13 cellular contexts compared by ENCODE assay signal in the genomic region with DNA sequence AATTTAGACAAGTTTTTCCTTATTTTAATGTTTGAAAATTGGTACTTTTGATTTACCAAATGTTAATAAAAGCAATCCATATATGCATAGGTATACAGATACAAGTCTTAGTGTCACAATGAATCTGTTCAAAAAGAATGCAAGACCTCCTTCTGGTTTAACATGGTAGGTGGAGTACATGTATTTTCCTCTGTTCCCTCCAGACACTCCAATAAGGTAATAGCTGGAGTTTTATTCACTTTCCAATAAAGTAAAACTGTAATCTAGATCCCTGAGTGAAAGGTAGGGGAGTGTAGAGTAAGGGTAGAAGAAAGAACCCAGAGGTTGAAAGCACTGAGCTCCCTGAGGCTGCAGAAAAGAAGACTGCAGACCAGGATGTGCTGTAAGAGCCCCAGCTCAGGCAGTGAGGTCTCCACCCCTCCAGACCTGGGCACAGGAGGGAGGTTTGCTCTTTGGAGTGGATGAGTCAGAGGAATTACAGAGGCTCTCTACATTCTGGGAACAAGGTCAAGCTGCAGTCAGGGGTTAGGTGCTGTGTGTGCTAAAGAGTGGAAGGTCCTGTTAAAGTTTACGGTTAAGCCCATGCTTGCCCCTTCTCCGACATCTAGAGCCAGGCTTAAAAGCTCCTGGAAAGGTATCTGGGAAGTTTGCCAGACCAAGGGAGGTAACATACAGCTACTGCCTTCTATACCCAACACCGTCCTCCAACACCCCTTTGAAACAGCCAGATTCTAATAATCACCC. TPM values are rescaled to one million over a fixed set of nuclear protein-coding genes. Genes with fewer than 3 reads are reported as not detected.
A peak's percentile ranks its signal among the peaks of the same experiment; 100 is the strongest.
DNase-seq lines count a peak whose midpoint lies in the region; FAIRE-seq and TF ChIP-seq lines count a peak whose summit lies in the region.
"Had no signal": no experiment of that assay in that cellular context is flagged by ENCODE, and none has a peak within 500 bp of the region (broad histone marks: within the 10 kb centered on the region; RNA-seq: fewer than 3 reads in every experiment).

No MANE protein-coding gene starts in this region.

- TF ChIP-seq POLR2A in erythroblast (IDR thresholded peaks at IDR 0.05; ENCODE audit: low read length): no peak

- H3K79me2 ChIP-seq in mammary epithelial cell (ENCODE audit: insufficient read depth, low read length) (no peaks in the 10 kb centered on the region), Karpas-422 (ENCODE audit: low read length) (no peaks in the 10 kb centered on the region)

- H2AK5ac ChIP-seq in mesenchymal stem cell (ENCODE audit: low read length, severe bottlenecking): peak overlapping the region; percentile 19

- no peak overlapping the region for H3K4me3 ChIP-seq in mammary epithelial cell (replicated peaks in 1 of 3; ENCODE audit: insufficient read depth in 1 of 3, low read depth in 2 of 3, low read length in 3 of 3)
- H3K4me3 ChIP-seq in mesenchymal stem cell (ENCODE audit: insufficient read depth in 1 of 2, low read depth in 1 of 2, low read length in 2 of 2): no peak overlapping the region
- no peak overlapping the region for H3K4me3 ChIP-seq in Karpas-422 (ENCODE audit: low read length)
- H3K4me3 ChIP-seq: esophagus muscularis mucosa had no signal

- TF ChIP-seq CTCF in mammary epithelial cell (conservative IDR thresholded peaks at IDR 0.05 in 1 of 2, IDR thresholded peaks at IDR 0.05 in 1 of 2; ENCODE audit: extremely low read depth in 1 of 2, insufficient read depth in 1 of 2, low read depth in 1 of 2, low read length in 2 of 2): no peak

- no peak overlapping the region for H3K23ac ChIP-seq in mesenchymal stem cell (ENCODE audit: low read length in 2 of 2)

- no peak overlapping the region for H3K14ac ChIP-seq in mesenchymal stem cell (ENCODE audit: low read length in 2 of 2)

- H3K27ac ChIP-seq in mammary epithelial cell (ENCODE audit: insufficient read depth, low read depth, low read length): no peak overlapping the region
- H3K27ac ChIP-seq in mesenchymal stem cell (ENCODE audit: low read length, poor library complexity, severe bottlenecking): peak overlapping the region; percentile 96
- H3K27ac ChIP-seq in Karpas-422 (ENCODE audit: low read length): no peak overlapping the region
- H3K27ac ChIP-seq: esophagus muscularis mucosa, KMS-11 had no signal

- intact Hi-C loops in mammary epithelial cell (cut with micrococcal nuclease): no loop called here

- dilution Hi-C loops in mammary epithelial cell (cut with HindIII; ENCODE audit: low sequenced_read_pairs): loop anchor here (25.0 kb wide), 1 partner anchor 96 kb away; no protein-coding TSS in a partner anchor

- peak overlapping the region; percentile 36 for H4K8ac ChIP-seq in mesenchymal stem cell (ENCODE audit: low read length)

- H3K4ac ChIP-seq in mesenchymal stem cell (ENCODE audit: low read depth in 1 of 2, low read length in 2 of 2): peak overlapping the region in 1 of 2 experiments; percentile 49

- H3K4me2 ChIP-seq in mammary epithelial cell (ENCODE audit: insufficient read depth, low read depth, low read length) (peak overlapping the region; percentile 34), mesenchymal stem cell (ENCODE audit: low read length, poor library complexity, severe bottlenecking) (peak overlapping the region; percentile 64), Karpas-422 (ENCODE audit: low read depth, low read length, poor library complexity, severe bottlenecking) (no peak overlapping the region)
- H3K4me2 ChIP-seq: KMS-11 had no signal

- 86% methylated on average over 2 of the region's 3 CpGs for WGBS in mammary epithelial cell (ENCODE audit: low coverage, missing lambda C conversion rate)
- 38% methylated on average over 3 of the region's 3 CpGs for WGBS in mesenchymal stem cell

- CTCF ChIA-PET in mammary epithelial cell (lab: Charles Lee; ENCODE audit: low non-redundant PET): no interaction called here

- no peaks in the 10 kb centered on the region for H3K9me2 ChIP-seq in Karpas-422 (replicated peaks; ENCODE audit: insufficient read depth, low read length)

- DNase-seq in DMS53 treated with DMSO at 0.1 percent for 48 hours (lab: John Stamatoyannopoulos, UW; ENCODE audit: unreplicated experiment): peak; percentile 89
- DNase-seq in LHCN-M2 (ENCODE audit: low read depth): peak; percentile 40
- DNase-seq in mammary epithelial cell: peak; percentile 63
- peak; percentile 56 for DNase-seq in mesenchymal stem cell
- DNase-seq in Karpas-422: no peak
- DNase-seq in HTR-8/SVneo (ENCODE audit: insufficient read length, low spot score): no peak
- DNase-seq in COLO829 (ENCODE audit: low spot score): no peak
- DNase-seq in erythroblast (lab: John Stamatoyannopoulos, UW): no peak
- DNase-seq: activated T-cell treated with anti-CD3 and anti-CD28 coated beads for 4 hours, naive B cell, SHP77 treated with DMSO at 0.1 percent for 48 hours had no signal

- H2BK5ac ChIP-seq in mesenchymal stem cell (ENCODE audit: low read depth, low read length, poor library complexity, severe bottlenecking): peak overlapping the region; percentile 88

- no peak overlapping the region for H2BK120ac ChIP-seq in mesenchymal stem cell (ENCODE audit: low read depth, low read length)

- H4K20me1 ChIP-seq in mammary epithelial cell (ENCODE audit: insufficient read depth, low read length): no peaks in the 10 kb centered on the region
- H4K20me1 ChIP-seq in Karpas-422 (ENCODE audit: insufficient read depth, low read depth, low read length): no peaks in the 10 kb centered on the region

- H3K18ac ChIP-seq in mesenchymal stem cell (ENCODE audit: low read depth in 1 of 2, low read length in 2 of 2): peak overlapping the region in 1 of 2 experiments; percentile 62

- H3K9me3 ChIP-seq in mammary epithelial cell (replicated peaks; ENCODE audit: insufficient read depth, low read length) (no peaks in the 10 kb centered on the region), mesenchymal stem cell (ENCODE audit: control insufficient read depth, low read length) (peaks cover 10% of the 10 kb centered on the region), Karpas-422 (ENCODE audit: low read length) (no peaks in the 10 kb centered on the region)
- H3K9me3 ChIP-seq: esophagus muscularis mucosa had no signal

- H2AFZ ChIP-seq in mammary epithelial cell (ENCODE audit: low read depth, low read length) (peak overlapping the region; percentile 53), mesenchymal stem cell (ENCODE audit: low read depth, low read length) (no peak overlapping the region), Karpas-422 (ENCODE audit: low read length) (no peak overlapping the region)

- H3K4me1 ChIP-seq in mammary epithelial cell (ENCODE audit: insufficient read depth, low read length): peaks cover 22% of the 10 kb centered on the region
- peaks cover 4% of the 10 kb centered on the region for H3K4me1 ChIP-seq in mesenchymal stem cell (ENCODE audit: control insufficient read depth, insufficient read depth, low read depth, low read length)
- H3K4me1 ChIP-seq in Karpas-422 (ENCODE audit: low read length): peaks cover 10% of the 10 kb centered on the region
- H3K4me1 ChIP-seq: esophagus muscularis mucosa had no signal

- peak overlapping the region; percentile 41 for H4K91ac ChIP-seq in mesenchymal stem cell (ENCODE audit: low read length)

- no TSS peak for BruUV-seq in mammary epithelial cell (replicated peaks; lab: Mats Ljungman, UMichigan)

- no peaks in the 10 kb centered on the region for H3K79me1 ChIP-seq in mesenchymal stem cell (replicated peaks; ENCODE audit: low read length, poor library complexity, severe bottlenecking)

- FAIRE-seq in HTR-8/SVneo (lab: Jason Lieb, UNC): no peak

- in situ Hi-C loops in mammary epithelial cell (cut with MboI; ENCODE audit: low sequenced_read_pairs in 2 of 2): no loop called here

- H3K36me3 ChIP-seq in mammary epithelial cell (ENCODE audit: insufficient read depth, low read length) (no peaks in the 10 kb centered on the region), mesenchymal stem cell (ENCODE audit: control insufficient read depth in 1 of 2, insufficient read depth in 2 of 2, low read depth in 1 of 2, low read length in 2 of 2) (peaks cover 0 to 2% of the 10 kb centered on the region in 2 experiments), Karpas-422 (ENCODE audit: insufficient read depth, low read length) (no peaks in the 10 kb centered on the region)
- H3K36me3 ChIP-seq: esophagus muscularis mucosa had no signal

- H2BK15ac ChIP-seq in mesenchymal stem cell (ENCODE audit: low read depth, poor library complexity, severe bottlenecking): no peak overlapping the region

- peak overlapping the region; percentile 33 to 52 for H2BK12ac ChIP-seq in mesenchymal stem cell (ENCODE audit: low read length in 2 of 2)

- H3K27me3 ChIP-seq in mammary epithelial cell (ENCODE audit: insufficient read depth, low read length) (no peaks in the 10 kb centered on the region), mesenchymal stem cell (ENCODE audit: control insufficient read depth in 1 of 2, insufficient read depth in 1 of 2, low read length in 2 of 2) (no peaks in the 10 kb centered on the region), Karpas-422 (ENCODE audit: low read length) (no peaks in the 10 kb centered on the region)

- H3K9ac ChIP-seq in mammary epithelial cell (ENCODE audit: insufficient read depth, low read length) (no peak overlapping the region), mesenchymal stem cell (ENCODE audit: low read length) (peak overlapping the region; percentile 1), Karpas-422 (ENCODE audit: low read length) (no peak overlapping the region)
- H3K9ac ChIP-seq: KMS-11 had no signal

RNA-seq across cellular contexts. Expression of gene STAT1, which starts 27.6 kb away (rescaled TPM):
- total RNA-seq in LHCN-M2 (2014; rRNA removed): 64.4 and 94.9 TPM in 2 replicates
- 66.1 TPM for polyA plus RNA-seq in LHCN-M2 (2012)
- 10 to 100 TPM; 56.2 to 56.5 TPM for total RNA-seq in mammary epithelial cell
- polyA plus RNA-seq in mammary epithelial cell: 31.9 TPM
- 69.8 TPM for polyA minus RNA-seq in mammary epithelial cell
- 77.9 TPM for polyA plus RNA-seq in mesenchymal stem cell (2013, experiment 1 of 2)
- polyA plus RNA-seq in mesenchymal stem cell (2013, experiment 2 of 2): 78.1 TPM
- 46.7 and 49.7 TPM in 2 replicates for total RNA-seq in Karpas-422 (2014; rRNA removed; shearing (Covaris generic); ENCODE audit: low replicate concordance)

Comparison
In these comparisons a context has a peak if more than half of its experiments do, and no peak if none do; other contexts are left out.
1. DNase-seq: peak in DMS53 treated with DMSO at 0.1 percent for 48 hours (single experiment), LHCN-M2 (single experiment), mammary epithelial cell (single experiment) and mesenchymal stem cell (single experiment); none in Karpas-422 (single experiment), HTR-8/SVneo (single experiment), COLO829 (single experiment) and erythroblast (0 of 2).